ENCODE assay signal across 7 cellular contexts in the genomic region with DNA sequence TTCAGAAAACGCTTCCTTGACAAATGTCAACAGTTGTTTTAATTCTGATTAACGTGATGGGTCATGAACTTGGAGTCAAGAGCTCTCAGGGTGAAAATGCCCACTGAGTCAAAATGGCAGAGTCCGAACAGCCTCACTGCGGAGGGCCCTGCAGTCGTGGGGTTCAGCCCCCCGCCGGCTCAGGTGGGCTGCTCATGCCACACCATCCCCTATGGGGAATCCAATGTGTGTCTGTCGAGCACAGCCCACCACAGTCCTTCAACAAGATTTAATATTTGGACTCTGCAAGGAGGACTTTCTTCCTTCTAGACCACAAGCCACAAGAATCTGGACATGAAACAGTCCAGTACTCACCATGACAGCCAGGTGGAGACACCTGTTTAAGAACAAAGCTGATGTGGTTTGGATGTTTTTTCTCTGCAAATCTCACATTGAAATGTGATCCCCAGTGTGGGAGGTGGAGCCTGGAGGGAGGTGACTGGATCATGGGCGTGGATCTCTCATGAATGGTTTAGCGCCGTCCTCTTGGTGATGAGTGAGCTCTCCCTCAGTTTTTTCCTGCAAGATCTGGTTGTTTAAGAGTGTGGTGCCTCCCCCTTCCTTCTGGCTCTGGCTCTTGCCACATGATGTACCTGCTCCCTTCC.
DNase-seq lines count a peak whose midpoint lies in the region; ATAC-seq and TF ChIP-seq lines count a peak whose summit lies in the region.

No MANE protein-coding gene starts in this region.

- no peak overlapping the region for H3K9ac ChIP-seq in HCT116 (ENCODE audit: low read length)

- no peak for TF ChIP-seq POLR2A in HCT116 (IDR thresholded peaks at IDR 0.05; ENCODE audit: borderline replicate concordance, extremely low read depth, insufficient read depth, insufficient read length)

- H4K20me1 ChIP-seq in HCT116 (ENCODE audit: insufficient read depth): no peaks in the 10 kb centered on the region

- DNase-seq in HCT116 (ENCODE audit: low read depth, low spot score) (peak; percentile 85), NCI-H2171 treated with DMSO at 0.1 percent for 48 hours (lab: John Stamatoyannopoulos, UW) (peak; percentile 79), endothelial cell (ENCODE audit: low spot score) (peak; percentile 45), progenitor cell of endocrine pancreas (ENCODE audit: low spot score, unreplicated experiment) (peak; percentile 26), NK-92 (lab: John Stamatoyannopoulos, UW; ENCODE audit: unreplicated experiment) (no peak), KG1 (lab: John Stamatoyannopoulos, UW) (no peak), amniotic stem cell (lab: John Stamatoyannopoulos, UW) (no peak)

- POLR2A ChIA-PET in HCT116 (lab: Charles Lee): no interaction called here

- H3K4me1 Mint-ChIP-seq in endothelial cell (ENCODE audit: unreplicated experiment): peaks cover 18% of the 10 kb centered on the region
- H3K4me1 Mint-ChIP-seq in progenitor cell of endocrine pancreas (ENCODE audit: low read depth): peaks cover 3% of the 10 kb centered on the region

- H3K9me3 Mint-ChIP-seq in endothelial cell (ENCODE audit: unreplicated experiment) (no peaks in the 10 kb centered on the region), progenitor cell of endocrine pancreas (ENCODE audit: low read depth) (no peaks in the 10 kb centered on the region)

- peaks cover 26% of the 10 kb centered on the region; the same call in 1 of the 2 replicates for H3K27me3 ChIP-seq in HCT116 (ENCODE audit: insufficient read depth, low read length)

- H3K36me3 ChIP-seq in HCT116 (ENCODE audit: control insufficient read depth in 1 of 2, insufficient read depth in 2 of 2, low read length in 2 of 2): no peaks in the 10 kb centered on the region

- H3K9me2 ChIP-seq in HCT116 (ENCODE audit: insufficient read depth): no peaks in the 10 kb centered on the region

- H3K4me1 ChIP-seq in HCT116 (ENCODE audit: control insufficient read depth in 1 of 2, insufficient read depth in 2 of 2, low read length in 2 of 2): peaks cover 15 to 18% of the 10 kb centered on the region in 2 experiments; a peak in 3 of 4 replicates

- CTCF ChIA-PET in HCT116 (lab: Charles Lee): interaction anchor here (0.7 to 2.5 kb wide), 10 partner anchors 9 to 440 kb away, joined by 3 to 14 read pairs (median 4); no protein-coding TSS in a partner anchor

- BruUV-seq in HCT116 (replicated peaks; lab: Mats Ljungman, UMichigan): no TSS peak

- peak; percentile 85 for TF ChIP-seq RAD21 in HCT116 (IDR thresholded peaks at IDR 0.05; ENCODE audit: low read depth)

- TF ChIP-seq CTCF in HCT116 (IDR thresholded peaks at IDR 0.05 in 2 of 3, conservative IDR thresholded peaks at IDR 0.05 in 1 of 3; ENCODE audit: borderline replicate concordance in 1 of 3, insufficient read depth in 1 of 3, low read depth in 2 of 3, low read length in 2 of 3): peak; percentile 65 to 79 (median 74); a peak in 5 of 6 replicates
- peak; percentile 70 for TF ChIP-seq CTCF in endothelial cell (IDR thresholded peaks at IDR 0.05; ENCODE audit: unreplicated experiment)
- peak; percentile 66 for TF ChIP-seq CTCF in progenitor cell of endocrine pancreas (IDR thresholded peaks at IDR 0.05; ENCODE audit: unreplicated experiment)

- peak; percentile 94 for ATAC-seq in HCT116

- H3K4me3 ChIP-seq in HCT116 (replicated peaks in 1 of 2; ENCODE audit: low read depth in 1 of 2, low read length in 2 of 2): no peak overlapping the region

- H3K36me3 Mint-ChIP-seq in endothelial cell (ENCODE audit: low read depth, unreplicated experiment): no peaks in the 10 kb centered on the region
- H3K36me3 Mint-ChIP-seq in progenitor cell of endocrine pancreas (ENCODE audit: insufficient read depth): no peaks in the 10 kb centered on the region

- RAD21 ChIA-PET in HCT116 (lab: Charles Lee; ENCODE audit: low non-redundant PET in 1 of 2, low total read pairs in 2 of 2, uncharacterized antibody in 2 of 2, unreplicated experiment in 2 of 2): no interaction called here

- H3K27ac Mint-ChIP-seq in endothelial cell (ENCODE audit: unreplicated experiment) (peak overlapping the region; percentile 11), progenitor cell of endocrine pancreas (no peak overlapping the region)

- H3K27ac ChIP-seq in HCT116 (ENCODE audit: low read depth, low read length): no peak overlapping the region

- H3K27me3 Mint-ChIP-seq in endothelial cell (ENCODE audit: unreplicated experiment) (peaks cover 14% of the 10 kb centered on the region), progenitor cell of endocrine pancreas (peaks cover 23% of the 10 kb centered on the region)

- H3K79me2 ChIP-seq in HCT116 (ENCODE audit: insufficient read depth, low read length): no peaks in the 10 kb centered on the region

- peak overlapping the region; percentile 54 for H3K4me2 ChIP-seq in HCT116 (ENCODE audit: low read length)

- no peaks in the 10 kb centered on the region for H3K9me3 ChIP-seq in HCT116 (ENCODE audit: control insufficient read depth in 1 of 2, insufficient read depth in 1 of 2, low read depth in 1 of 2, low read length in 2 of 2)

- H2AFZ ChIP-seq in HCT116 (ENCODE audit: low read depth, low read length, poor library complexity, severe bottlenecking): peak overlapping the region; percentile 85

- H3K4me3 Mint-ChIP-seq in endothelial cell (ENCODE audit: unreplicated experiment) (no peak overlapping the region), progenitor cell of endocrine pancreas (ENCODE audit: low read depth) (no peak overlapping the region)

- intact Hi-C loops in HCT116 (cut with micrococcal nuclease): loop anchor here (1.0 to 2.0 kb wide), 3 partner anchors 58 to 321 kb away; no protein-coding TSS in a partner anchor

TF ChIP-seq in HCT116, 20 proteins besides CTCF, POLR2A, EP300 and RAD21 (continues in another document):
- TF ChIP-seq POLR2AphosphoS5 (IDR thresholded peaks at IDR 0.05; ENCODE audit: low read depth, low read length) (no peak), YY1 (IDR thresholded peaks at IDR 0.05; ENCODE audit: extremely low read depth, insufficient replicate concordance, low read depth, low read length) (no peak), EZH2phosphoT487 (IDR thresholded peaks at IDR 0.05; ENCODE audit: borderline replicate concordance) (no peak), SIN3A (IDR thresholded peaks at IDR 0.05; ENCODE audit: low read depth) (no peak), ELF1 (IDR thresholded peaks at IDR 0.05; ENCODE audit: borderline replicate concordance, low read depth) (no peak), SP1 (IDR thresholded peaks at IDR 0.05; ENCODE audit: low read depth) (no peak), ZNF274 (IDR thresholded peaks at IDR 0.05; ENCODE audit: low read depth, low read length) (no peak), JUND (IDR thresholded peaks at IDR 0.05) (no peak), TCF7L2 (IDR thresholded peaks at IDR 0.05; ENCODE audit: borderline replicate concordance, extremely low read depth, insufficient read depth, insufficient read length) (no peak), EGR1 (IDR thresholded peaks at IDR 0.05; ENCODE audit: low read depth) (no peak), CBX3 (IDR thresholded peaks at IDR 0.05; ENCODE audit: low read depth) (no peak), ZFX (IDR thresholded peaks at IDR 0.05) (no peak), CEBPB (IDR thresholded peaks at IDR 0.05; ENCODE audit: low read depth) (no peak), FOSL1 (IDR thresholded peaks at IDR 0.05; ENCODE audit: low read depth) (no peak)
- TF ChIP-seq, protein P1, sequence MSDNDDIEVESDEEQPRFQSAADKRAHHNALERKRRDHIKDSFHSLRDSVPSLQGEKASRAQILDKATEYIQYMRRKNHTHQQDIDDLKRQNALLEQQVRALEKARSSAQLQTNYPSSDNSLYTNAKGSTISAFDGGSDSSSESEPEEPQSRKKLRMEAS (IDR thresholded peaks at IDR 0.05): no peak
- TF ChIP-seq, protein P2, sequence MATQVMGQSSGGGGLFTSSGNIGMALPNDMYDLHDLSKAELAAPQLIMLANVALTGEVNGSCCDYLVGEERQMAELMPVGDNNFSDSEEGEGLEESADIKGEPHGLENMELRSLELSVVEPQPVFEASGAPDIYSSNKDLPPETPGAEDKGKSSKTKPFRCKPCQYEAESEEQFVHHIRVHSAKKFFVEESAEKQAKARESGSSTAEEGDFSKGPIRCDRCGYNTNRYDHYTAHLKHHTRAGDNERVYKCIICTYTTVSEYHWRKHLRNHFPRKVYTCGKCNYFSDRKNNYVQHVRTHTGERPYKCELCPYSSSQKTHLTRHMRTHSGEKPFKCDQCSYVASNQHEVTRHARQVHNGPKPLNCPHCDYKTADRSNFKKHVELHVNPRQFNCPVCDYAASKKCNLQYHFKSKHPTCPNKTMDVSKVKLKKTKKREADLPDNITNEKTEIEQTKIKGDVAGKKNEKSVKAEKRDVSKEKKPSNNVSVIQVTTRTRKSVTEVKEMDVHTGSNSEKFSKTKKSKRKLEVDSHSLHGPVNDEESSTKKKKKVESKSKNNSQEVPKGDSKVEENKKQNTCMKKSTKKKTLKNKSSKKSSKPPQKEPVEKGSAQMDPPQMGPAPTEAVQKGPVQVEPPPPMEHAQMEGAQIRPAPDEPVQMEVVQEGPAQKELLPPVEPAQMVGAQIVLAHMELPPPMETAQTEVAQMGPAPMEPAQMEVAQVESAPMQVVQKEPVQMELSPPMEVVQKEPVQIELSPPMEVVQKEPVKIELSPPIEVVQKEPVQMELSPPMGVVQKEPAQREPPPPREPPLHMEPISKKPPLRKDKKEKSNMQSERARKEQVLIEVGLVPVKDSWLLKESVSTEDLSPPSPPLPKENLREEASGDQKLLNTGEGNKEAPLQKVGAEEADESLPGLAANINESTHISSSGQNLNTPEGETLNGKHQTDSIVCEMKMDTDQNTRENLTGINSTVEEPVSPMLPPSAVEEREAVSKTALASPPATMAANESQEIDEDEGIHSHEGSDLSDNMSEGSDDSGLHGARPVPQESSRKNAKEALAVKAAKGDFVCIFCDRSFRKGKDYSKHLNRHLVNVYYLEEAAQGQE (IDR thresholded peaks at IDR 0.05; ENCODE audit: low read depth): no peak
- TF ChIP-seq, protein P3, sequence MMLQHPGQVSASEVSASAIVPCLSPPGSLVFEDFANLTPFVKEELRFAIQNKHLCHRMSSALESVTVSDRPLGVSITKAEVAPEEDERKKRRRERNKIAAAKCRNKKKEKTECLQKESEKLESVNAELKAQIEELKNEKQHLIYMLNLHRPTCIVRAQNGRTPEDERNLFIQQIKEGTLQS (IDR thresholded peaks at IDR 0.05): no peak

Comparison
In these comparisons a context has a peak if more than half of its experiments do, and no peak if none do; other contexts are left out.
1. DNase-seq: peak in HCT116 (single experiment), NCI-H2171 treated with DMSO at 0.1 percent for 48 hours (single experiment), endothelial cell (single experiment) and progenitor cell of endocrine pancreas (single experiment); none in NK-92 (single experiment), KG1 (single experiment) and amniotic stem cell (single experiment).
2. Peak in every context shown above with its lines, with median percentiles within 50 percentile points of each other: CTCF ChIP-seq.